ENCODE assay signal across 20 cellular contexts in the genomic region with DNA sequence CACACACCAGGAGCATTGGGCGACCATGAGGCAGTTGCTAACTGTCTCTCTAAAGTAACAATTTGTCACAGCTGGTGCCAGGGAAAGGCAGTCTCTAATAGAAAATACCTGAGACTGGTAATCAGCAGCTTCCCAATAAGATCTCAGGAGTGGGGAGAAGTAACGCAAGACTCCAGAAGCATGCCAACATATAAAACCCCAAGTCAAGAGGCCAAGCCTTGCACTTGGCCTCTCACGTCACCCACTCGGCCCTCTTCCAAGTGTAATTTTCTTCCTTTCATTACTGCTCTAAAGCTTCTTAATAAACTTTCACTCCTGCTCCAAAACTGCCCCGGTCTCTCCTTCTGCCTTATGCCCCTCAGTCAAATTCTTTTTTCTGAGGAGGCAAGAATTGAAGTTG.
A peak's percentile ranks its signal among the peaks of the same experiment; 100 is the strongest.
DNase-seq lines count a peak whose midpoint lies in the region; ATAC-seq, FAIRE-seq and TF ChIP-seq lines count a peak whose summit lies in the region.
"Had no signal": no experiment of that assay in that cellular context is flagged by ENCODE, and none has a peak within 500 bp of the region (broad histone marks: within the 10 kb centered on the region; RNA-seq: fewer than 3 reads in every experiment).

No MANE protein-coding gene starts in this region.

- 56 to 71% (median 67%) methylated on average over 5 of the region's 5 CpGs for WGBS in small intestine, 3 donors

- H3K4me1 ChIP-seq in lower lobe of right lung (no peaks in the 10 kb centered on the region), small intestine (ENCODE audit: control insufficient read depth in 2 of 2, insufficient read depth in 1 of 2, low read depth in 1 of 2, low read length in 1 of 2) (peaks cover 0 to 1% of the 10 kb centered on the region in 2 donors)
- H3K4me1 ChIP-seq: A549, BLaER1 had no signal

- H3K27me3 ChIP-seq in bronchial epithelial cell (ENCODE audit: control insufficient read depth, insufficient read depth, low read length) (no peaks in the 10 kb centered on the region), lower lobe of right lung (ENCODE audit: low read depth) (no peaks in the 10 kb centered on the region), small intestine (ENCODE audit: control insufficient read depth in 2 of 2, insufficient read depth in 2 of 2, low read length in 2 of 2) (no peaks in the 10 kb centered on the region), H7 (ENCODE audit: control insufficient read depth, insufficient read depth, low read length) (no peaks in the 10 kb centered on the region)
- H3K27me3 ChIP-seq: BLaER1 had no signal

- intact Hi-C loops in lower lobe of right lung (cut with DNase I) = no loop called here

- peak; percentile 35 for DNase-seq in NCI-H1105 treated with DMSO at 0.1 percent for 48 hours (lab: John Stamatoyannopoulos, UW)
- DNase-seq in NCI-H1105 (lab: John Stamatoyannopoulos, UW) = no peak
- no peak for DNase-seq in bronchial epithelial cell (ENCODE audit: low read depth)
- DNase-seq in lower lobe of right lung = no peak
- DNase-seq in small intestine = peak; percentile 23
- DNase-seq in NCI-H1092 treated with DMSO at 0.1 percent for 48 hours (lab: John Stamatoyannopoulos, UW) = no peak
- DNase-seq in H7 = no peak
- DNase-seq: CD4-positive, alpha-beta memory T cell; DMS153; DND-41; EL; GM23248; H9 had no signal

- FAIRE-seq in bronchial epithelial cell (lab: Jason Lieb, UNC) = peak; percentile 7
- FAIRE-seq in small intestine (lab: Jason Lieb, UNC) = no peak
- FAIRE-seq: A549, G401.6, GM12891, GM19239 had no signal

- TF ChIP-seq CTCF in bronchial epithelial cell (IDR thresholded peaks at IDR 0.05; ENCODE audit: insufficient read depth, low read length, severe bottlenecking) (no peak), lower lobe of right lung (IDR thresholded peaks at IDR 0.05) (no peak)

- no peak overlapping the region for H3K4me3 ChIP-seq in bronchial epithelial cell (ENCODE audit: low read depth, low read length)
- no peak overlapping the region for H3K4me3 ChIP-seq in lower lobe of right lung
- H3K4me3 ChIP-seq in small intestine (ENCODE audit: low read depth in 1 of 2, low read length in 2 of 2) = no peak overlapping the region
- H3K4me3 ChIP-seq in H7 (ENCODE audit: insufficient read depth, low read depth, low read length) = no peak overlapping the region
- H3K4me3 ChIP-seq: A549, BLaER1, GM23248 had no signal

- no peaks in the 10 kb centered on the region for H3K36me3 ChIP-seq in bronchial epithelial cell (ENCODE audit: control insufficient read depth, insufficient read depth, low read length)
- no peaks in the 10 kb centered on the region for H3K36me3 ChIP-seq in lower lobe of right lung
- no peaks in the 10 kb centered on the region for H3K36me3 ChIP-seq in small intestine (ENCODE audit: control insufficient read depth in 2 of 2, insufficient read depth in 2 of 2, low read length in 2 of 2)
- H3K36me3 ChIP-seq in H7 (replicated peaks; ENCODE audit: control insufficient read depth, insufficient read depth, low read length) = no peaks in the 10 kb centered on the region
- H3K36me3 ChIP-seq: BLaER1 had no signal

- H3K27ac ChIP-seq in lower lobe of right lung (no peak overlapping the region), small intestine (ENCODE audit: low read depth in 1 of 2, low read length in 1 of 2) (no peak overlapping the region)
- H3K27ac ChIP-seq: 22Rv1, A549, BLaER1, GM23248 had no signal

- H3K9me3 ChIP-seq in lower lobe of right lung (no peaks in the 10 kb centered on the region), small intestine (ENCODE audit: control insufficient read depth, low read depth) (no peaks in the 10 kb centered on the region)
- H3K9me3 ChIP-seq: A549, BLaER1 had no signal

- ATAC-seq in lower lobe of right lung = peak; percentile 57 to 71
- ATAC-seq in HG03432 (IDR thresholded peaks at IDR 0.05; ENCODE audit: unreplicated experiment) = no peak
- ATAC-seq: A549 had no signal

Comparison
In these comparisons a context has a peak if more than half of its experiments do, and no peak if none do; other contexts are left out.
1. DNase-seq: peak in NCI-H1105 treated with DMSO at 0.1 percent for 48 hours (single experiment) and small intestine (single experiment); none in NCI-H1105 (single experiment), bronchial epithelial cell (single experiment), lower lobe of right lung (single experiment), NCI-H1092 treated with DMSO at 0.1 percent for 48 hours (single experiment) and H7 (single experiment).